In the genomic region with DNA sequence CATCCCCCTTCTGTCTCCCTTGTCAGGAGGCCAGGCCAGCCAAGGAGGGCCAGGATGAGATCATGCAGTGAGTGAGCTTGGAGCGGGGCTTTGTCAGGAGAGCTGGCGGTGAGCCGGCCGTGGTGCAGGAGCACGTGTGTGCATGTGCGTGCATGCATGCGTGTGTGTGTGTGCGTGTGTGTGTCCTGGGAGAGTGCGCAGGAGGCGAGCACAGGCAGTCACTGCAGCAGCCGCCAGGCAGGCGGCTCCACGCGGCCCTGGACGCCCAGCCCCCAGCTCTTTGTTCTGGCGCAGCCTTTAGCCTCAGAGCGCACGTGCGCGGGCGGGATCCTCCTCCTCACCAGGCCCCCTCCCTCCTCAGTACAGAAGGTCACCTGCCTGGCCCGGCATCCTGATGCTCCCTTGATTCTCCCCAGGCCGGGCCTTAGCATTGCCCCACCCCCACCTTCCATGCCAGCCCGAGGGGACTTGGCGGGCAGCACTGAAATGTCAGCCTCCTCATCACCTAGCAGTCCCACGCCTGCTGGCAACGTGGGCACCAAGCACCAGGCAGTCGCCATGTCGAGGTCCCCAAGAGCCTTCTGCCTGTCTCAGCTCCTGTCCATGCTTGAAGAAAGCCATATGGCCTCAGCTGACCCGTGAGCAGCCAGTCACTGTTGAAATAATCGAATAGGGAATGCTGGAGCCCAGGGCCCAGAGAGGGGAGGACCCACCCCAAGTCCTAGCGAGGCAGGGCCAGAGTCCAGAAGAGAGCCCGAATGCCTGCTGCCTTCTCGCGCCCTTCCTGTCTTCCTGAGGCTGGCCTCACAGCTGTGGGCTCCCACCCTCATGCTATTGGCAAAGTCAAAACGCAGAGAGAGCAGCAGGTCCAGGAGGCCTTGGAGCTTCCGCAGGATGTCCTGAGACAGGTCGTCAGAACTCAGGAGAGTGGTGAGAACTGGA, we compare ENCODE assay signal across 9 cellular contexts.
A peak's percentile ranks its signal among the peaks of the same experiment; 100 is the strongest.
DNase-seq lines count a peak whose midpoint lies in the region; ATAC-seq and TF ChIP-seq lines count a peak whose summit lies in the region.
"Had no signal": no experiment of that assay in that cellular context is flagged by ENCODE, and none has a peak within 500 bp of the region (broad histone marks: within the 10 kb centered on the region; RNA-seq: fewer than 3 reads in every experiment).

No MANE protein-coding gene starts in this region.

- TF ChIP-seq CTCF in body of pancreas (IDR thresholded peaks at IDR 0.05), result peak in 3 of 7 experiments; percentile 23 to 28 (median 25)

- no peaks in the 10 kb centered on the region for H3K4me1 Mint-ChIP-seq in activated CD4-positive, alpha-beta T cell treated with anti-CD3 and anti-CD28 coated beads, Interleukin-2, amount 10 ng/mL, durations not matched to agents 24 days and 14 days
- H3K4me1 Mint-ChIP-seq: activated naive CD8-positive, alpha-beta T cell treated with anti-CD3 and anti-CD28 coated beads, Interleukin-2, amount 10 ng/mL, durations not matched to agents 7 days and 5 days had no signal

- ATAC-seq in body of pancreas, result peak; percentile 63
- peak; percentile 69 to 70 for ATAC-seq in right cardiac atrium
- ATAC-seq in HG03442 (IDR thresholded peaks at IDR 0.05; ENCODE audit: unreplicated experiment), result no peak
- no peak for ATAC-seq in GM18517 (IDR thresholded peaks at IDR 0.05; ENCODE audit: unreplicated experiment)
- no peak for ATAC-seq in HG03045 (IDR thresholded peaks at IDR 0.05; ENCODE audit: unreplicated experiment)

- H3K27ac Mint-ChIP-seq in activated CD4-positive, alpha-beta T cell treated with anti-CD3 and anti-CD28 coated beads, Interleukin-2, amount 10 ng/mL, durations not matched to agents 24 days and 14 days, result no peak overlapping the region
- H3K27ac Mint-ChIP-seq: activated naive CD8-positive, alpha-beta T cell treated with anti-CD3 and anti-CD28 coated beads, Interleukin-2, amount 10 ng/mL, durations not matched to agents 7 days and 5 days had no signal

- H2AFZ ChIP-seq in GM23248, result no peak overlapping the region

- in situ Hi-C loops in GM23248 (cut with MboI), result no loop called here

- peaks cover 2% of the 10 kb centered on the region for H3K36me3 Mint-ChIP-seq in activated CD4-positive, alpha-beta T cell treated with anti-CD3 and anti-CD28 coated beads, Interleukin-2, amount 10 ng/mL, durations not matched to agents 24 days and 14 days (ENCODE audit: low read depth)
- H3K36me3 Mint-ChIP-seq: activated naive CD8-positive, alpha-beta T cell treated with anti-CD3 and anti-CD28 coated beads, Interleukin-2, amount 10 ng/mL, durations not matched to agents 7 days and 5 days had no signal

- DNase-seq in GM23248 (peak; percentile 91), body of pancreas (peak; percentile 69 to 86 (median 80)), right cardiac atrium (peak; percentile 83 to 95 (median 95)), posterior vena cava (ENCODE audit: low spot score) (peak; percentile 89)
- no peak for DNase-seq in activated CD4-positive, alpha-beta T cell treated with anti-CD3 and anti-CD28 coated beads, Interleukin-2, amount 10 ng/mL, durations not matched to agents 24 days and 14 days
- DNase-seq: activated naive CD8-positive, alpha-beta T cell treated with anti-CD3 and anti-CD28 coated beads, Interleukin-2, amount 10 ng/mL, durations not matched to agents 7 days and 5 days had no signal

- H3K27me3 ChIP-seq in GM23248 (replicated peaks; ENCODE audit: insufficient read depth), result no peaks in the 10 kb centered on the region
- H3K27me3 ChIP-seq in body of pancreas, result no peaks in the 10 kb centered on the region
- no peaks in the 10 kb centered on the region for H3K27me3 ChIP-seq in right cardiac atrium (ENCODE audit: control insufficient read depth, insufficient read depth)

- no peak for TF ChIP-seq POLR2A in body of pancreas (IDR thresholded peaks at IDR 0.05)

- H3F3A ChIP-seq in GM23248 (ENCODE audit: insufficient read depth), result peaks cover 21% of the 10 kb centered on the region

- no peaks in the 10 kb centered on the region for H3K27me3 Mint-ChIP-seq in activated CD4-positive, alpha-beta T cell treated with anti-CD3 and anti-CD28 coated beads, Interleukin-2, amount 10 ng/mL, durations not matched to agents 24 days and 14 days
- H3K27me3 Mint-ChIP-seq: activated naive CD8-positive, alpha-beta T cell treated with anti-CD3 and anti-CD28 coated beads, Interleukin-2, amount 10 ng/mL, durations not matched to agents 7 days and 5 days had no signal

- no peaks in the 10 kb centered on the region for H3K9me3 Mint-ChIP-seq in activated CD4-positive, alpha-beta T cell treated with anti-CD3 and anti-CD28 coated beads, Interleukin-2, amount 10 ng/mL, durations not matched to agents 24 days and 14 days
- H3K9me3 Mint-ChIP-seq: activated naive CD8-positive, alpha-beta T cell treated with anti-CD3 and anti-CD28 coated beads, Interleukin-2, amount 10 ng/mL, durations not matched to agents 7 days and 5 days had no signal

- WGBS in GM23248 (ENCODE audit: low coverage in 1 of 2, low lambda C conversion rate in 2 of 2, missing lambda C conversion rate in 2 of 2), 2 experiments, result 34 to 39% methylated on average over 35 to 37 of the region's 38 CpGs
- WGBS in body of pancreas, 2 donors, result 34 to 38% methylated on average over 15 to 38 of the region's 38 CpGs
- WGBS in right cardiac atrium, result 22% methylated on average over 38 of the region's 38 CpGs

- peaks cover 50% of the 10 kb centered on the region for H3K79me2 ChIP-seq in GM23248 (ENCODE audit: insufficient read depth)

- intact Hi-C loops in body of pancreas (cut with DNase I) (no loop called here), right cardiac atrium (cut with DNase I) (loop anchor here in 1 of 4 donors (5.0 kb wide), 1 partner anchor 51 kb away; no protein-coding TSS in a partner anchor), posterior vena cava (cut with DNase I) (no loop called here)
- intact Hi-C loops in activated CD4-positive, alpha-beta T cell treated with anti-CD3 and anti-CD28 coated beads, Interleukin-2, amount 10 ng/mL, durations not matched to agents 24 days and 14 days (cut with micrococcal nuclease), result no loop called here

- no peaks in the 10 kb centered on the region for H3K4me1 ChIP-seq in GM23248 (ENCODE audit: insufficient read depth)
- peaks cover 54% of the 10 kb centered on the region for H3K4me1 ChIP-seq in body of pancreas
- peaks cover 55% of the 10 kb centered on the region for H3K4me1 ChIP-seq in right cardiac atrium (ENCODE audit: control insufficient read depth, insufficient read depth, low read length)

- H3K27ac ChIP-seq in GM23248 (peak overlapping the region; percentile 25), body of pancreas (peak overlapping the region; percentile 85 to 91 (median 90)), right cardiac atrium (ENCODE audit: low read length) (peak overlapping the region; percentile 61)

- H3K36me3 ChIP-seq in GM23248 (ENCODE audit: low read depth) (peaks cover 33% of the 10 kb centered on the region), body of pancreas (replicated peaks in 1 of 2; ENCODE audit: insufficient read depth in 1 of 2, low read depth in 2 of 2) (peaks cover 2 to 9% of the 10 kb centered on the region in 2 donors)

- no peaks in the 10 kb centered on the region for H3K9me2 ChIP-seq in GM23248 (ENCODE audit: insufficient read depth)

- no peak overlapping the region for H3K4me2 ChIP-seq in GM23248 (ENCODE audit: unreplicated experiment)

- H3K9me3 ChIP-seq in GM23248 (ENCODE audit: low read depth) (no peaks in the 10 kb centered on the region), body of pancreas (no peaks in the 10 kb centered on the region), right cardiac atrium (ENCODE audit: control insufficient read depth, low read length) (no peaks in the 10 kb centered on the region)

- no peaks in the 10 kb centered on the region for H4K20me1 ChIP-seq in GM23248 (ENCODE audit: insufficient read depth)

- no peak overlapping the region for H3K4me3 Mint-ChIP-seq in activated CD4-positive, alpha-beta T cell treated with anti-CD3 and anti-CD28 coated beads, Interleukin-2, amount 10 ng/mL, durations not matched to agents 24 days and 14 days
- H3K4me3 Mint-ChIP-seq: activated naive CD8-positive, alpha-beta T cell treated with anti-CD3 and anti-CD28 coated beads, Interleukin-2, amount 10 ng/mL, durations not matched to agents 7 days and 5 days had no signal

- peak overlapping the region; percentile 41 for H3K9ac ChIP-seq in GM23248

- no peak overlapping the region for H3K4me3 ChIP-seq in GM23248
- no peak overlapping the region for H3K4me3 ChIP-seq in body of pancreas
- H3K4me3 ChIP-seq in right cardiac atrium (ENCODE audit: low read length), result no peak overlapping the region

Comparison
In these comparisons a context has a peak if more than half of its experiments do, and no peak if none do; other contexts are left out.
1. H3K27ac ChIP-seq: peak in every context shown above with its lines; median percentile 90 in body of pancreas; 61 in right cardiac atrium; 25 in GM23248.
2. ATAC-seq: peak in body of pancreas (single experiment) and right cardiac atrium (2 of 2); none in HG03442 (single experiment), GM18517 (single experiment) and HG03045 (single experiment).